13 cellular contexts compared by ENCODE assay signal in the genomic region with DNA sequence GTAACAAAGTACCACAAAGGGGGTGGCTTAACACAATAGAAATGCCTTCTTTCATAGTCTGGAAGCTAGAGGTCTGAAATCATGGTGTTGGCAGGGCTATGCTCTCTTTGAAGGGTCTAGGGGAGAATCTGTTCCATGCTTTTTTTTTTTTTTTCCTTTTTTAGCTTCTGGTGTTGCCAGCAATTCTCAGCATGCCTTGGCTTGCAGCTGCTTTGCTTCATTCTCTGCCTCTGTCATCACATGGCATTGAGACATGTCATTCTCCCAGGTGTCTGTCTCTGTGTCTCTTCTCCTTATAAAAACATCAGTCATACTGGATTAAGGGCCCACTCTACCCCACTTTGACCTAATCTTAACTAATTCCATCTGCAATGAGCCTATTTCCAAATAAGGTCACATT.
DNase-seq lines count a peak whose midpoint lies in the region; ATAC-seq, FAIRE-seq and TF ChIP-seq lines count a peak whose summit lies in the region.
"Had no signal": no experiment of that assay in that cellular context is flagged by ENCODE, and none has a peak within 500 bp of the region (broad histone marks: within the 10 kb centered on the region; RNA-seq: fewer than 3 reads in every experiment).

No MANE protein-coding gene starts in this region.

- DNase-seq in HepG2 (ENCODE audit: low spot score) (no peak), epithelial cell of proximal tubule (ENCODE audit: low read depth) (peak; percentile 35), mesenchymal stem cell (no peak), NOMO-1 treated with dmso at 0.1 percent for 144 hours (lab: John Stamatoyannopoulos, UW; ENCODE audit: unreplicated experiment) (no peak), NCI-H748 (lab: John Stamatoyannopoulos, UW; ENCODE audit: unreplicated experiment) (no peak)
- DNase-seq: activated CD4-positive, alpha-beta T cell treated with anti-CD3 and anti-CD28 coated beads for 1 hour; KG1 had no signal

- H3K9me3 ChIP-seq in liver (ENCODE audit: control insufficient read depth in 4 of 4, low read length in 3 of 4): no peaks in the 10 kb centered on the region
- 0 out of 2 replicates have a peak, but pooled peaks cover 7% of the 10 kb centered on the region for H3K9me3 ChIP-seq in HepG2 (ENCODE audit: low read length)
- no peaks in the 10 kb centered on the region for H3K9me3 ChIP-seq in mesenchymal stem cell (ENCODE audit: control insufficient read depth, low read length)
- H3K9me3 ChIP-seq: adrenal gland had no signal

- H3K18ac ChIP-seq in mesenchymal stem cell (ENCODE audit: low read depth in 1 of 2, low read length in 2 of 2): no peak overlapping the region

- H3K23ac ChIP-seq in mesenchymal stem cell (ENCODE audit: low read length in 2 of 2): no peak overlapping the region

- no peak for TF ChIP-seq POLR2A in HepG2 (IDR thresholded peaks at IDR 0.05; ENCODE audit: insufficient read depth in 1 of 2, low read depth in 2 of 2, low read length in 2 of 2)

- H2AFZ ChIP-seq in HepG2 (ENCODE audit: low read length) (no peak overlapping the region), mesenchymal stem cell (ENCODE audit: low read depth, low read length) (no peak overlapping the region)

- no peak for FAIRE-seq in HepG2 (lab: Jason Lieb, UNC)
- FAIRE-seq: GM12891, GM19239 had no signal

- no peak for TF ChIP-seq CTCF in liver (IDR thresholded peaks at IDR 0.05; ENCODE audit: low read depth, low read length, missing input control)
- no peak for TF ChIP-seq CTCF in HepG2 (CRISPR knock-in tag; IDR thresholded peaks at IDR 0.05)
- no peak for TF ChIP-seq CTCF in epithelial cell of proximal tubule (conservative IDR thresholded peaks at IDR 0.05; ENCODE audit: low read depth, low read length)

- no TSS peak for BruUV-seq in HepG2 (replicated peaks; lab: Mats Ljungman, UMichigan)

- H2BK120ac ChIP-seq in mesenchymal stem cell (ENCODE audit: low read depth, low read length): no peak overlapping the region

- TF ChIP-seq EP300 in HepG2 (IDR thresholded peaks at IDR 0.05; ENCODE audit: low read depth in 2 of 2, low read length in 2 of 2): no peak
- no peak for TF ChIP-seq EP300 in HepG2 (CRISPR knock-in tag; IDR thresholded peaks at IDR 0.05; ENCODE audit: borderline replicate concordance)

- H3K36me3 ChIP-seq in liver (ENCODE audit: control insufficient read depth in 4 of 4, insufficient read depth in 3 of 4, low read depth in 1 of 4, low read length in 3 of 4) (no peaks in the 10 kb centered on the region), HepG2 (replicated peaks in 1 of 2; ENCODE audit: control insufficient read depth in 1 of 2, insufficient read depth in 2 of 2, low read length in 2 of 2) (no peaks in the 10 kb centered on the region), mesenchymal stem cell (ENCODE audit: control insufficient read depth in 1 of 2, insufficient read depth in 2 of 2, low read depth in 1 of 2, low read length in 2 of 2) (no peaks in the 10 kb centered on the region)
- H3K36me3 ChIP-seq: adrenal gland had no signal

- no peaks in the 10 kb centered on the region for H3K79me1 ChIP-seq in mesenchymal stem cell (replicated peaks; ENCODE audit: low read length, poor library complexity, severe bottlenecking)

- H4K91ac ChIP-seq in mesenchymal stem cell (ENCODE audit: low read length): no peak overlapping the region

- peak overlapping the region in 1 of 3 donors; percentile 17 for H3K4me3 ChIP-seq in liver (ENCODE audit: low read depth in 1 of 3, low read length in 3 of 3)
- H3K4me3 ChIP-seq in HepG2 (replicated peaks in 1 of 3; ENCODE audit: insufficient read depth in 1 of 3, low read depth in 2 of 3, low read length in 3 of 3): no peak overlapping the region
- H3K4me3 ChIP-seq in epithelial cell of proximal tubule (ENCODE audit: low read depth, low read length): no peak overlapping the region
- no peak overlapping the region for H3K4me3 ChIP-seq in mesenchymal stem cell (ENCODE audit: insufficient read depth in 1 of 2, low read depth in 1 of 2, low read length in 2 of 2)
- H3K4me3 ChIP-seq: adrenal gland had no signal

- POLR2A ChIA-PET in HepG2 (lab: Yijun Ruan, JAX): no interaction called here

- H3K9ac ChIP-seq in liver (ENCODE audit: low read depth in 1 of 2, low read length in 2 of 2) (peak overlapping the region in 1 of 2 donors; percentile 3), HepG2 (ENCODE audit: insufficient read depth, low read depth, low read length) (no peak overlapping the region), mesenchymal stem cell (ENCODE audit: low read length) (no peak overlapping the region)

- no peaks in the 10 kb centered on the region for H3K79me2 ChIP-seq in HepG2 (ENCODE audit: insufficient read depth, low read length)

- no peak overlapping the region for H2BK15ac ChIP-seq in mesenchymal stem cell (ENCODE audit: low read depth, poor library complexity, severe bottlenecking)

- peak overlapping the region; percentile 77 to 81 for H3K27ac ChIP-seq in liver (ENCODE audit: low read depth in 1 of 2, low read length in 2 of 2)
- no peak overlapping the region for H3K27ac ChIP-seq in HepG2 (ENCODE audit: extremely low read length, insufficient read depth, low read length)
- peak overlapping the region; percentile 98 for H3K27ac ChIP-seq in mesenchymal stem cell (ENCODE audit: low read length, poor library complexity, severe bottlenecking)

- no peak for ATAC-seq in HepG2
- no peak for ATAC-seq in GM21723 (IDR thresholded peaks at IDR 0.05; ENCODE audit: unreplicated experiment)
- no peak for ATAC-seq in HG02571 (IDR thresholded peaks at IDR 0.05; ENCODE audit: unreplicated experiment)

- intact Hi-C loops in HepG2 (cut with micrococcal nuclease; ENCODE audit: unreplicated experiment): no loop called here

- no peak overlapping the region for H3K4ac ChIP-seq in mesenchymal stem cell (ENCODE audit: low read depth in 1 of 2, low read length in 2 of 2)

- H3K14ac ChIP-seq in mesenchymal stem cell (ENCODE audit: low read length in 2 of 2): no peak overlapping the region

- no peak overlapping the region for H2BK12ac ChIP-seq in mesenchymal stem cell (ENCODE audit: low read length in 2 of 2)

- in situ Hi-C loops in HepG2 (cut with HindIII; ENCODE audit: extremely low pct_ligation_motif_present, low pct_unique_long_range_greater_than_20kb): no loop called here

- H3K4me2 ChIP-seq in HepG2 (ENCODE audit: low read depth, low read length) (no peak overlapping the region), mesenchymal stem cell (ENCODE audit: low read length, poor library complexity, severe bottlenecking) (no peak overlapping the region)

- peak overlapping the region; percentile 68 for H2AK5ac ChIP-seq in mesenchymal stem cell (ENCODE audit: low read length, severe bottlenecking)

- no peak overlapping the region for H4K8ac ChIP-seq in mesenchymal stem cell (ENCODE audit: low read length)

- CTCF ChIA-PET in HepG2 (lab: Yijun Ruan, JAX; ENCODE audit: low intra/inter-chr PET ratio, low total read pairs): no interaction called here

- H4K20me1 ChIP-seq in HepG2 (ENCODE audit: insufficient read depth, low read length): no peaks in the 10 kb centered on the region

- H3K4me1 ChIP-seq in liver (ENCODE audit: control insufficient read depth in 4 of 4, insufficient read depth in 4 of 4, low read length in 3 of 4) (peaks cover 14 to 58% (median 49%) of the 10 kb centered on the region in 4 donors), HepG2 (ENCODE audit: insufficient read depth, low read length) (peaks cover 12% of the 10 kb centered on the region), mesenchymal stem cell (ENCODE audit: control insufficient read depth, insufficient read depth, low read depth, low read length) (peaks cover 4% of the 10 kb centered on the region)
- H3K4me1 ChIP-seq: adrenal gland had no signal

- TF ChIP-seq RAD21 in liver (IDR thresholded peaks at IDR 0.05) (no peak), HepG2 (CRISPR knock-in tag; IDR thresholded peaks at IDR 0.05) (no peak)

- H2BK5ac ChIP-seq in mesenchymal stem cell (ENCODE audit: low read depth, low read length, poor library complexity, severe bottlenecking): peak overlapping the region; percentile 86

- H3K27me3 ChIP-seq in liver (ENCODE audit: control insufficient read depth in 4 of 4, insufficient read depth in 4 of 4, low read length in 3 of 4) (no peaks in the 10 kb centered on the region), HepG2 (ENCODE audit: control insufficient read depth in 1 of 2, insufficient read depth in 2 of 2, low read length in 2 of 2) (no peaks in the 10 kb centered on the region; a peak in 1 of 5 replicates), mesenchymal stem cell (ENCODE audit: control insufficient read depth in 1 of 2, insufficient read depth in 1 of 2, low read length in 2 of 2) (no peaks in the 10 kb centered on the region)
- H3K27me3 ChIP-seq: adrenal gland had no signal

TF ChIP-seq in liver, 16 proteins besides CTCF, POLR2A, EP300 and RAD21 (continues in another document):
- TF ChIP-seq HNF4G (IDR thresholded peaks at IDR 0.05) (no peak), FOXA2 (IDR thresholded peaks at IDR 0.05) (no peak), FOXA1 (IDR thresholded peaks at IDR 0.05) (no peak), JUND (IDR thresholded peaks at IDR 0.05) (no peak), EGR1 (IDR thresholded peaks at IDR 0.05; ENCODE audit: low read depth in 2 of 2) (no peak), RXRA (IDR thresholded peaks at IDR 0.05) (no peak)
- TF ChIP-seq, protein P1, sequence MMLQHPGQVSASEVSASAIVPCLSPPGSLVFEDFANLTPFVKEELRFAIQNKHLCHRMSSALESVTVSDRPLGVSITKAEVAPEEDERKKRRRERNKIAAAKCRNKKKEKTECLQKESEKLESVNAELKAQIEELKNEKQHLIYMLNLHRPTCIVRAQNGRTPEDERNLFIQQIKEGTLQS (IDR thresholded peaks at IDR 0.05): no peak

TF ChIP-seq in HepG2, 621 proteins besides CTCF, POLR2A, EP300 and RAD21 (continues in another document):
- TF ChIP-seq ZNF143 (CRISPR knock-in tag; IDR thresholded peaks at IDR 0.05) (no peak), ZNF180 (CRISPR knock-in tag; IDR thresholded peaks at IDR 0.05; ENCODE audit: borderline replicate concordance, low read depth) (no peak), ZNF790 (CRISPR knock-in tag; IDR thresholded peaks at IDR 0.05; ENCODE audit: borderline replicate concordance) (no peak), ZFP62 (CRISPR knock-in tag; IDR thresholded peaks at IDR 0.05) (no peak)
- TF ChIP-seq, protein P2, sequence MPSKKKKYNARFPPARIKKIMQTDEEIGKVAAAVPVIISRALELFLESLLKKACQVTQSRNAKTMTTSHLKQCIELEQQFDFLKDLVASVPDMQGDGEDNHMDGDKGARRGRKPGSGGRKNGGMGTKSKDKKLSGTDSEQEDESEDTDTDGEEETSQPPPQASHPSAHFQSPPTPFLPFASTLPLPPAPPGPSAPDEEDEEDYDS (CRISPR knock-in tag; IDR thresholded peaks at IDR 0.05): no peak
